ENCODE assay signal across 8 cellular contexts in the genomic region with DNA sequence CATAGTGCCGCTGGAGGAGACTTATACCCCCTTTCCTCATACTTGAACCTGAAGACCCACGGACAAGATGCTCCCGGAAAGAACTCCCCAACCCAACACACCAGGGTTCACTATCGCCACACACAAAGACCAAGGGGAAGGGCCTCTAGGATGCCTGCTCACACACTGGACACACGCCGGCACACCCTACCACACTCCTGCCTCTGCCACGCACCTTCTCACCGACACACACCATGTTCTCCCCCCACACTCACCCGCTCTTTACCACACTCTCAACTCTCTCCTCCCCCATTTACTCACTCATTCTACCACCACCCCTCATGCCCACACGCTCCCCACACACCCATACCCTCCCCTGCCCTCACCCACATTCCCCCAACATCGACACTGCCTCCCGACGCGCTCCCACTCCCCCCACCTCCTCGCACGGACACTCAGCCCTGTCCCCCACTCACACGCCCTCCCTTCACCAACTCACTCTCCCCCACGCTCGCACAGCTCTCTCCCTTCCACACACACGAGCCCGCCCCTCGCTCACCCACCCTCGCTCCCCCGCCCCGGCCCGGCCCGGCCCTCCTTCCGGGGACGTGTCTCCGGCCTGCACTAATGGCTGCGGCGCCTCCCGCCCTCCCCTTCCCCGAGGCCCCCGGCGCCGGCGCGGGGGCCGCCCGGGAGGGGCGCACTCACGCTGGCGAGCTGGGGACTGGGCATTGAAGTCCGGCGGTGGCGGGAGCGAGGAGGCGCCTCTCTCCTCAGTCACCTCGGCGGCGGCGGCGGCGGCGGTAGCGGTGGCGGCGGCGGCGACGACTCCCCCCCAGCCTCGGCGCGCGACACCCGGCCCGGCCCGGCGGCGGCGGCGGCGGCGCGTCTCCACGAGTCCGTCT. TPM values are rescaled to one million over a fixed set of nuclear protein-coding genes. Genes with fewer than 3 reads are reported as not detected.
DNase-seq lines count a peak whose midpoint lies in the region; ATAC-seq and TF ChIP-seq lines count a peak whose summit lies in the region.

No MANE protein-coding gene starts in this region.

- peak; percentile 32 for DNase-seq in GF-D8 (lab: John Stamatoyannopoulos, UW)
- peak; percentile 85 for DNase-seq in GM23248
- peak; percentile 73 for DNase-seq in MG63
- peak; percentile 66 to 78 for DNase-seq in activated CD8-positive, alpha-beta memory T cell treated with anti-CD3 and anti-CD28 coated beads for 4 hours (ENCODE audit: low read depth in 2 of 2)
- DNase-seq in mesothelial cell of epicardium (ENCODE audit: low spot score in 2 of 2, unreplicated experiment in 2 of 2) = peak; percentile 62 to 74
- peak; percentile 66 to 72 for DNase-seq in stimulated activated CD8-positive, alpha-beta memory T cell treated with anti-CD3 and anti-CD28 coated beads, Interleukin-2, amount 100 ng/mL, for 1 hour (ENCODE audit: low read depth in 2 of 2)

- H4K20me1 ChIP-seq in GM23248 (ENCODE audit: insufficient read depth) = peaks cover 25% of the 10 kb centered on the region

- ATAC-seq in GM18858 (IDR thresholded peaks at IDR 0.05; ENCODE audit: unreplicated experiment) = no peak

- H3K9ac ChIP-seq in GM23248 (peak overlapping the region; percentile 98), endocrine pancreas (ENCODE audit: control insufficient read depth, insufficient read depth, low read length) (peak overlapping the region; percentile 58)

- no peaks in the 10 kb centered on the region for H3K9me2 ChIP-seq in GM23248 (ENCODE audit: insufficient read depth)

- H3K27ac Mint-ChIP-seq in mesothelial cell of epicardium = peak overlapping the region; percentile 95

- peak overlapping the region; percentile 94 for H3K4me3 Mint-ChIP-seq in mesothelial cell of epicardium

- H3K79me2 ChIP-seq in GM23248 (ENCODE audit: insufficient read depth) = peaks cover 53% of the 10 kb centered on the region

- no peaks in the 10 kb centered on the region for H3K27me3 Mint-ChIP-seq in mesothelial cell of epicardium (ENCODE audit: low read depth)

- H3K27me3 ChIP-seq in GM23248 (replicated peaks; ENCODE audit: insufficient read depth) = no peaks in the 10 kb centered on the region
- no peaks in the 10 kb centered on the region for H3K27me3 ChIP-seq in MG63
- no peaks in the 10 kb centered on the region for H3K27me3 ChIP-seq in endocrine pancreas (ENCODE audit: control insufficient read depth, insufficient read depth, low read length)

- H3K36me3 ChIP-seq in GM23248 (ENCODE audit: low read depth) (no peaks in the 10 kb centered on the region), MG63 (peaks cover 18% of the 10 kb centered on the region), endocrine pancreas (ENCODE audit: control insufficient read depth, insufficient read depth, low read length) (no peaks in the 10 kb centered on the region)

- TF ChIP-seq CTCF in mesothelial cell of epicardium (IDR thresholded peaks at IDR 0.05; ENCODE audit: unreplicated experiment) = no peak

- H3K4me3 ChIP-seq in GM23248 (peak overlapping the region; percentile 96), MG63 (peak overlapping the region; percentile 73), endocrine pancreas (ENCODE audit: control insufficient read depth, insufficient read depth, low read length) (peak overlapping the region; percentile 94)

- H3K4me1 Mint-ChIP-seq in mesothelial cell of epicardium = peaks cover 62% of the 10 kb centered on the region

- peaks cover 61% of the 10 kb centered on the region for H3F3A ChIP-seq in GM23248 (ENCODE audit: insufficient read depth)

- no peak overlapping the region for H2AFZ ChIP-seq in GM23248

- in situ Hi-C loops in GM23248 (cut with MboI) = no loop called here

- 0 to 1% methylated on average over 7 to 51 of the region's 78 CpGs for WGBS in GM23248 (ENCODE audit: low coverage in 1 of 2, low lambda C conversion rate in 2 of 2, missing lambda C conversion rate in 2 of 2), 2 experiments

- H3K9me3 ChIP-seq in GM23248 (ENCODE audit: low read depth) (no peaks in the 10 kb centered on the region), MG63 (no peaks in the 10 kb centered on the region), endocrine pancreas (ENCODE audit: control insufficient read depth, low read length) (no peaks in the 10 kb centered on the region)

- H3K36me3 Mint-ChIP-seq in mesothelial cell of epicardium = no peaks in the 10 kb centered on the region

- peak overlapping the region; percentile 91 for H3K27ac ChIP-seq in GM23248

- H3K9me3 Mint-ChIP-seq in mesothelial cell of epicardium = no peaks in the 10 kb centered on the region

- H3K4me1 ChIP-seq in GM23248 (ENCODE audit: insufficient read depth) = peaks cover 52% of the 10 kb centered on the region
- H3K4me1 ChIP-seq in endocrine pancreas (ENCODE audit: control insufficient read depth, insufficient read depth, low read length) = peaks cover 17% of the 10 kb centered on the region

- H3K4me2 ChIP-seq in GM23248 (ENCODE audit: unreplicated experiment) = peak overlapping the region; percentile 93

RNA-seq across cellular contexts. Expression of a gene that starts 0.6 kb away (rescaled TPM):
- total RNA-seq in GM23248 (2014; rRNA removed; shearing (Covaris generic)) = 379 and 430 TPM in 2 replicates
- polyA plus RNA-seq in GM23248 (2016; fragmentation: Nextera tagmentation; extraction: Ambion mirVana) = 292 and 376 TPM in 2 replicates
- total RNA-seq in MG63 (2014; rRNA removed; shearing (Covaris generic); ENCODE audit: low replicate concordance) = 321 and 754 TPM in 2 replicates
- 181 to 186 TPM (median 182 TPM) in 3 replicates for total RNA-seq in mesothelial cell of epicardium

Comparison
In these comparisons a context has a peak if more than half of its experiments do, and no peak if none do; other contexts are left out.
1. DNase-seq: peak in every context shown above with its lines; median percentile 85 in GM23248; 73 in MG63; 72 in activated CD8-positive, alpha-beta memory T cell treated with anti-CD3 and anti-CD28 coated beads for 4 hours; 69 in stimulated activated CD8-positive, alpha-beta memory T cell treated with anti-CD3 and anti-CD28 coated beads, Interleukin-2, amount 100 ng/mL, for 1 hour; 68 in mesothelial cell of epicardium; 32 in GF-D8.